Comparison of ENCODE assay signal across 8 cellular contexts in the genomic region with DNA sequence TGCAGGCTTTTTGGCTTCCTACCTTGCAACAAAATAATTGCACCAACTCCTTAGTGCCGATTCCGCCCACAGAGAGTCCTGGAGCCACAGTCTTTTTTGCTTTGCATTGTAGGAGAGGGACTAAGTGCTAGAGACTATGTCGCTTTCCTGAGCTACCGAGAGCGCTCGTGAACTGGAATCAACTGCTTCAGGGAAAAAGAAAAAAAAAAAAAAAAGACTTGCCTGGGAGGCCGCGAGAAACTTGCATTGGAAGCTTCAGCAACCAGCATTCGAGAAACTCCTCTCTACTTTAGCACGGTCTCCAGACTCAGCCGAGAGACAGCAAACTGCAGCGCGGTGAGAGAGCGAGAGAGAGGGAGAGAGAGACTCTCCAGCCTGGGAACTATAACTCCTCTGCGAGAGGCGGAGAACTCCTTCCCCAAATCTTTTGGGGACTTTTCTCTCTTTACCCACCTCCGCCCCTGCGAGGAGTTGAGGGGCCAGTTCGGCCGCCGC. TPM values are rescaled to one million over a fixed set of nuclear protein-coding genes. Genes with fewer than 3 reads are reported as not detected.
DNase-seq lines count a peak whose midpoint lies in the region; ATAC-seq and TF ChIP-seq lines count a peak whose summit lies in the region.

No MANE protein-coding gene starts in this region.

- H3K27me3 Mint-ChIP-seq in activated T-helper 17 cell treated with anti-CD3 and anti-CD28 coated beads, Interleukin-2, amount 50 U/mL, for 72 hours: peaks cover 48% of the 10 kb centered on the region

- peak overlapping the region; percentile 99 for H3K4me3 ChIP-seq in cardiac muscle cell
- H3K4me3 ChIP-seq in rectal smooth muscle tissue (ENCODE audit: low read length): peak overlapping the region; percentile 86

- no peak for TF ChIP-seq RAD21 in Ishikawa (IDR thresholded peaks at IDR 0.05; ENCODE audit: low read depth)

- H3K4me3 Mint-ChIP-seq in activated T-helper 17 cell treated with anti-CD3 and anti-CD28 coated beads, Interleukin-2, amount 50 U/mL, for 72 hours: no peak overlapping the region

- TF ChIP-seq CTCF in cardiac muscle cell (IDR thresholded peaks at IDR 0.05; ENCODE audit: low read depth, low read length): no peak

- H3K4me1 Mint-ChIP-seq in activated T-helper 17 cell treated with anti-CD3 and anti-CD28 coated beads, Interleukin-2, amount 50 U/mL, for 72 hours: peaks cover 8% of the 10 kb centered on the region

- peak; percentile 15 for ATAC-seq in GM21423 (IDR thresholded peaks at IDR 0.05; ENCODE audit: unreplicated experiment)
- ATAC-seq in activated T-helper 17 cell treated with anti-CD3 and anti-CD28 coated beads, Interleukin-2, amount 50 U/mL, for 72 hours (replicated peaks): peak; percentile 27

- H3K36me3 ChIP-seq in cardiac muscle cell: no peaks in the 10 kb centered on the region
- no peaks in the 10 kb centered on the region for H3K36me3 ChIP-seq in rectal smooth muscle tissue (ENCODE audit: control insufficient read depth, insufficient read depth, low read length)

- no peak overlapping the region for H3K27ac Mint-ChIP-seq in activated T-helper 17 cell treated with anti-CD3 and anti-CD28 coated beads, Interleukin-2, amount 50 U/mL, for 72 hours

- peaks cover 4% of the 10 kb centered on the region for H3K4me1 ChIP-seq in cardiac muscle cell (ENCODE audit: low read depth)
- peaks cover 6% of the 10 kb centered on the region for H3K4me1 ChIP-seq in rectal smooth muscle tissue (ENCODE audit: control insufficient read depth, insufficient read depth, low read length)

- no peaks in the 10 kb centered on the region for H3K9me3 Mint-ChIP-seq in activated T-helper 17 cell treated with anti-CD3 and anti-CD28 coated beads, Interleukin-2, amount 50 U/mL, for 72 hours

- peaks cover 9% of the 10 kb centered on the region for H3K36me3 Mint-ChIP-seq in activated T-helper 17 cell treated with anti-CD3 and anti-CD28 coated beads, Interleukin-2, amount 50 U/mL, for 72 hours (ENCODE audit: low read depth)

- no peaks in the 10 kb centered on the region for H3K9me3 ChIP-seq in cardiac muscle cell (ENCODE audit: low read depth)

- DNase-seq in EL (peak; percentile 67), cardiac muscle cell (ENCODE audit: low read depth in 1 of 2, low spot score in 1 of 2) (peak; percentile 68 to 74), NCI-H524 treated with DMSO at 0.1 percent for 48 hours (lab: John Stamatoyannopoulos, UW) (no peak), NCI-H1436 treated with DMSO at 0.1 percent for 48 hours (lab: John Stamatoyannopoulos, UW) (no peak)

- H3K27me3 ChIP-seq in cardiac muscle cell (no peaks in the 10 kb centered on the region), rectal smooth muscle tissue (ENCODE audit: control insufficient read depth, insufficient read depth, low read length) (no peaks in the 10 kb centered on the region)

- H3K9ac ChIP-seq in rectal smooth muscle tissue (ENCODE audit: low read length): peak overlapping the region; percentile 64

- H3K27ac ChIP-seq in cardiac muscle cell (peak overlapping the region; percentile 91), rectal smooth muscle tissue (ENCODE audit: low read depth, low read length) (peak overlapping the region; percentile 90)

- TF ChIP-seq EP300 in Ishikawa (IDR thresholded peaks at IDR 0.05; ENCODE audit: borderline replicate concordance): no peak; the same call in 1 of the 2 replicates

TF ChIP-seq in Ishikawa, 13 proteins besides CTCF, POLR2A, EP300 and RAD21:
- no peak for TF ChIP-seq EGR1 (IDR thresholded peaks at IDR 0.05)
- no peak for TF ChIP-seq YY1 (IDR thresholded peaks at IDR 0.05; ENCODE audit: low read depth)
- no peak; the same call in 1 of the 2 replicates for TF ChIP-seq TAF1 (IDR thresholded peaks at IDR 0.05; ENCODE audit: low read depth)
- TF ChIP-seq, protein P1, sequence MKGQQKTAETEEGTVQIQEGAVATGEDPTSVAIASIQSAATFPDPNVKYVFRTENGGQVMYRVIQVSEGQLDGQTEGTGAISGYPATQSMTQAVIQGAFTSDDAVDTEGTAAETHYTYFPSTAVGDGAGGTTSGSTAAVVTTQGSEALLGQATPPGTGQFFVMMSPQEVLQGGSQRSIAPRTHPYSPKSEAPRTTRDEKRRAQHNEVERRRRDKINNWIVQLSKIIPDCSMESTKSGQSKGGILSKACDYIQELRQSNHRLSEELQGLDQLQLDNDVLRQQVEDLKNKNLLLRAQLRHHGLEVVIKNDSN (IDR thresholded peaks at IDR 0.05): no peak
- 0 out of 2 replicates have a peak, but pooled peaks have one; percentile 1 for TF ChIP-seq NFIC (IDR thresholded peaks at IDR 0.05)
- TF ChIP-seq, protein P2, sequence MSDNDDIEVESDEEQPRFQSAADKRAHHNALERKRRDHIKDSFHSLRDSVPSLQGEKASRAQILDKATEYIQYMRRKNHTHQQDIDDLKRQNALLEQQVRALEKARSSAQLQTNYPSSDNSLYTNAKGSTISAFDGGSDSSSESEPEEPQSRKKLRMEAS (IDR thresholded peaks at IDR 0.05): no peak
- no peak; the same call in 1 of the 2 replicates for TF ChIP-seq ZBTB7A (IDR thresholded peaks at IDR 0.05; ENCODE audit: low read depth)
- TF ChIP-seq FOXM1 (IDR thresholded peaks at IDR 0.05; ENCODE audit: borderline replicate concordance, low read depth): no peak

RNA-seq across cellular contexts. Expression of a gene that starts 0.4 kb away (rescaled TPM):
- total RNA-seq in activated T-helper 17 cell treated with anti-CD3 and anti-CD28 coated beads, Interleukin-2, amount 50 U/mL, for 72 hours: 1 to 10 TPM in 1 of 2 donors, under 1 TPM in 1; 0.71 to 1.5 TPM
- total RNA-seq in cardiac muscle cell: 46.9 and 60.6 TPM in 2 replicates
- polyA plus RNA-seq in cardiac muscle cell: 29.9 and 42.2 TPM in 2 replicates

Comparison
In these comparisons a context has a peak if more than half of its experiments do, and no peak if none do; other contexts are left out.
1. DNase-seq: peak in EL (single experiment) and cardiac muscle cell (2 of 2); none in NCI-H524 treated with DMSO at 0.1 percent for 48 hours (single experiment) and NCI-H1436 treated with DMSO at 0.1 percent for 48 hours (single experiment).
2. RNA of a gene that starts 0.4 kb away (total RNA-seq): 46.9 to 60.6 TPM in cardiac muscle cell; 0.71 to 1.5 TPM in activated T-helper 17 cell treated with anti-CD3 and anti-CD28 coated beads, Interleukin-2, amount 50 U/mL, for 72 hours; every median in the first group is over 10 times any median in the second.